ENCODE assay signal across 24 cellular contexts in the genomic region with DNA sequence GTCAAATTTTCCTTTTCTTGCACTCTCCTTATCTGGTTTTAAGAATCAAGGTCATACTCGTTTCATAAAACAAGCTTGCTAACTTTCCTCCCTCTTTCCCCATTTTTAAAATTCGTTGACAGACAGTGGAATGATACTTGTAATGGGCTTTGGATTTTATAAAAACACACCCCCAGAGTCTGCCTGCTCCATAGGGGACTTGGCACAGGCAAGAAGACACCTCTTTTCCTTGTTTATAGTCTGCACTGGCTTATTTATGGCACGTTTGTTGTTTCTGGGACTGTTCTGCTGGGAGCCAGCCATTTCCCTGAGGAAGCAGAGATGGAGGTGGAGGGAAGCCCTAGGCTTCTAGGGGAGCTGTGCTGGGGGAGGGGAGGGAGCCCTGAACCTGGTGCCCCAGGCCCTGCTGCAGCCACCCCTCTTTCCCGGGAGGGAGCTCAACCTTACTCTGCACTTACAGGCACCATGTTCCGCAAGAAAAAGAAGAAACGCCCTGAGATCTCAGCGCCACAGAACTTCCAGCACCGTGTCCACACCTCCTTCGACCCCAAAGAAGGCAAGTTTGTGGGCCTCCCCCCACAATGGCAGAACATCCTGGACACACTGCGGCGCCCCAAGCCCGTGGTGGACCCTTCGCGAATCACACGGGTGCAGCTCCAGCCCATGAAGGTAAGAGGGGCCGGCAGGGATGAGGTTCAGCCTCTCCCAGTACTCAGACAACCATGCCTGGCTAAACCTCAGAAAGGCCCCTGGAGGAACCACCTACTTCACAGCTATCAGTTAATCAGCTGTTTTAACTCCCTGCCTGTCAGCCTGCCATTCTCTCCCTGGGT. TPM values are rescaled to one million over a fixed set of nuclear protein-coding genes. Genes with fewer than 3 reads are reported as not detected.
DNase-seq lines count a peak whose midpoint lies in the region; ATAC-seq, FAIRE-seq and TF ChIP-seq lines count a peak whose summit lies in the region.
"Had no signal": no experiment of that assay in that cellular context is flagged by ENCODE, and none has a peak within 500 bp of the region (broad histone marks: within the 10 kb centered on the region; RNA-seq: fewer than 3 reads in every experiment).

No MANE protein-coding gene starts in this region.

- peak; percentile 62 for ATAC-seq in left colon
- ATAC-seq: HepG2, SK-N-SH treated with all-trans-retinoic acid at 6 μM for 48 hours had no signal

- intact Hi-C loops in left colon (cut with DNase I, micrococcal nuclease) (no loop called here), thyroid gland (cut with DNase I) (no loop called here)

- TF ChIP-seq CTCF in HEK293 (tag by site-specific recombination; IDR thresholded peaks at IDR 0.05), result no peak
- TF ChIP-seq CTCF in RWPE1 (conservative IDR thresholded peaks at IDR 0.05; ENCODE audit: low read depth), result no peak
- TF ChIP-seq CTCF in thyroid gland (IDR thresholded peaks at IDR 0.05), result no peak

- H3K27ac ChIP-seq in HEK293 (ENCODE audit: extremely low read depth, low read depth, low read length) (no peak overlapping the region; the same call in 1 of the 2 replicates), RWPE1 (peak overlapping the region; percentile 89), thyroid gland (peak overlapping the region in 2 of 3 donors; percentile 76 to 96)
- H3K27ac ChIP-seq: BLaER1, KMS-11 had no signal

- H3K4me1 ChIP-seq in HEK293 (ENCODE audit: control insufficient read depth, insufficient read depth, low read length) (peaks cover 22% of the 10 kb centered on the region), thyroid gland (peaks cover 24 to 44% of the 10 kb centered on the region in 2 donors)

- 83 to 87% methylated on average over 14 to 16 of the region's 16 CpGs for WGBS in thyroid gland, 2 donors

- no peaks in the 10 kb centered on the region for H3K36me3 ChIP-seq in HEK293 (ENCODE audit: control insufficient read depth in 2 of 2, insufficient read depth in 1 of 2, low read length in 2 of 2)
- H3K36me3 ChIP-seq in thyroid gland, result peaks cover 0 to 7% of the 10 kb centered on the region in 2 donors
- H3K36me3 ChIP-seq: BLaER1 had no signal

- CTCF ChIA-PET in HEK293 (lab: Yijun Ruan, JAX) (interaction anchor here (0.8 to 4.9 kb wide), 4 partner anchors 9 to 47 kb away, joined by 3 to 66 read pairs (median 4); no protein-coding TSS in a partner anchor), RWPE1 (lab: Yijun Ruan, JAX) (interaction anchor here (0.6 to 2.4 kb wide), 3 partner anchors 10 to 205 kb away, joined by 3 to 11 read pairs (median 7); no protein-coding TSS in a partner anchor)

- H3K4me3 ChIP-seq in HEK293 (ENCODE audit: low read depth, low read length), result no peak overlapping the region
- no peak overlapping the region for H3K4me3 ChIP-seq in thyroid gland (replicated peaks in 1 of 3)
- H3K4me3 ChIP-seq: BLaER1 had no signal

- DNase-seq in RWPE1 (ENCODE audit: low spot score), result no peak
- DNase-seq in left colon, result no peak
- DNase-seq in thyroid gland, result no peak
- DNase-seq in erythroblast (lab: John Stamatoyannopoulos, UW), result no peak
- no peak for DNase-seq in cerebellum (ENCODE audit: low spot score)
- no peak for DNase-seq in urothelium cell line (ENCODE audit: low spot score)
- DNase-seq: Calu3; CD4-positive, alpha-beta memory T cell; DMS53; EL; GOT3; HFFc6; NCI-H1417; NCI-H187; NCI-H510A; NCI-H774; OCI-M1; SHP77 had no signal

- TF ChIP-seq POLR2A in thyroid gland (IDR thresholded peaks at IDR 0.05), result no peak
- no peak for TF ChIP-seq POLR2A in erythroblast (IDR thresholded peaks at IDR 0.05; ENCODE audit: low read length)

- no peaks in the 10 kb centered on the region for H3K27me3 ChIP-seq in thyroid gland
- H3K27me3 ChIP-seq: BLaER1 had no signal

- FAIRE-seq in urothelium cell line (lab: Jason Lieb, UNC), result no peak
- FAIRE-seq: GM12891, HepG2 had no signal

- POLR2A ChIA-PET in HEK293 (lab: Yijun Ruan, JAX) (no interaction called here), RWPE1 (lab: Yijun Ruan, JAX; ENCODE audit: low non-redundant PET) (no interaction called here)

- H3K9me3 ChIP-seq in HEK293 (ENCODE audit: control insufficient read depth, insufficient read depth, low read depth, low read length), result no peaks in the 10 kb centered on the region
- no peaks in the 10 kb centered on the region for H3K9me3 ChIP-seq in thyroid gland
- H3K9me3 ChIP-seq: BLaER1 had no signal

TF ChIP-seq in HEK293, 187 proteins besides CTCF, POLR2A, EP300 and RAD21 (continues in another document):
- peak; percentile 86 for TF ChIP-seq KLF10 (tag by site-specific recombination; IDR thresholded peaks at IDR 0.05)
- peak; percentile 54; the same call in 1 of the 2 replicates for TF ChIP-seq GLIS1 (tag by site-specific recombination; IDR thresholded peaks at IDR 0.05)
- TF ChIP-seq ZNF560 (tag by site-specific recombination; IDR thresholded peaks at IDR 0.05; ENCODE audit: borderline replicate concordance), result no peak
- TF ChIP-seq, protein P1, sequence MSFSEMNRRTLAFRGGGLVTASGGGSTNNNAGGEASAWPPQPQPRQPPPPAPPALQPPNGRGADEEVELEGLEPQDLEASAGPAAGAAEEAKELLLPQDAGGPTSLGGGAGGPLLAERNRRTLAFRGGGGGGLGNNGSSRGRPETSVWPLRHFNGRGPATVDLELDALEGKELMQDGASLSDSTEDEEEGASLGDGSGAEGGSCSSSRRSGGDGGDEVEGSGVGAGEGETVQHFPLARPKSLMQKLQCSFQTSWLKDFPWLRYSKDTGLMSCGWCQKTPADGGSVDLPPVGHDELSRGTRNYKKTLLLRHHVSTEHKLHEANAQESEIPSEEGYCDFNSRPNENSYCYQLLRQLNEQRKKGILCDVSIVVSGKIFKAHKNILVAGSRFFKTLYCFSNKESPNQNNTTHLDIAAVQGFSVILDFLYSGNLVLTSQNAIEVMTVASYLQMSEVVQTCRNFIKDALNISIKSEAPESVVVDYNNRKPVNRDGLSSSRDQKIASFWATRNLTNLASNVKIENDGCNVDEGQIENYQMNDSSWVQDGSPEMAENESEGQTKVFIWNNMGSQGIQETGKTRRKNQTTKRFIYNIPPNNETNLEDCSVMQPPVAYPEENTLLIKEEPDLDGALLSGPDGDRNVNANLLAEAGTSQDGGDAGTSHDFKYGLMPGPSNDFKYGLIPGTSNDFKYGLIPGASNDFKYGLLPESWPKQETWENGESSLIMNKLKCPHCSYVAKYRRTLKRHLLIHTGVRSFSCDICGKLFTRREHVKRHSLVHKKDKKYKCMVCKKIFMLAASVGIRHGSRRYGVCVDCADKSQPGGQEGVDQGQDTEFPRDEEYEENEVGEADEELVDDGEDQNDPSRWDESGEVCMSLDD (tag by site-specific recombination; IDR thresholded peaks at IDR 0.05), result no peak
- TF ChIP-seq ZIC2 (tag by site-specific recombination; IDR thresholded peaks at IDR 0.05), result peak; percentile 44
- peak; percentile 67; the same call in 1 of the 2 replicates for TF ChIP-seq OSR2 (tag by site-specific recombination; IDR thresholded peaks at IDR 0.05)
- TF ChIP-seq KLF9 (tag by site-specific recombination; IDR thresholded peaks at IDR 0.05; ENCODE audit: low read depth), result 0 out of 2 replicates have a peak, but pooled peaks have one; percentile 25
- no peak for TF ChIP-seq ZBTB8A (tag by site-specific recombination; IDR thresholded peaks at IDR 0.05)
- TF ChIP-seq, protein P2, sequence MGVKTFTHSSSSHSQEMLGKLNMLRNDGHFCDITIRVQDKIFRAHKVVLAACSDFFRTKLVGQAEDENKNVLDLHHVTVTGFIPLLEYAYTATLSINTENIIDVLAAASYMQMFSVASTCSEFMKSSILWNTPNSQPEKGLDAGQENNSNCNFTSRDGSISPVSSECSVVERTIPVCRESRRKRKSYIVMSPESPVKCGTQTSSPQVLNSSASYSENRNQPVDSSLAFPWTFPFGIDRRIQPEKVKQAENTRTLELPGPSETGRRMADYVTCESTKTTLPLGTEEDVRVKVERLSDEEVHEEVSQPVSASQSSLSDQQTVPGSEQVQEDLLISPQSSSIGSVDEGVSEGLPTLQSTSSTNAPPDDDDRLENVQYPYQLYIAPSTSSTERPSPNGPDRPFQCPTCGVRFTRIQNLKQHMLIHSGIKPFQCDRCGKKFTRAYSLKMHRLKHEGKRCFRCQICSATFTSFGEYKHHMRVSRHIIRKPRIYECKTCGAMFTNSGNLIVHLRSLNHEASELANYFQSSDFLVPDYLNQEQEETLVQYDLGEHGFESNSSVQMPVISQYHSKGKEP (tag by site-specific recombination; IDR thresholded peaks at IDR 0.05), result no peak
- TF ChIP-seq ZNF529 (tag by site-specific recombination; IDR thresholded peaks at IDR 0.05; ENCODE audit: insufficient replicate concordance), result no peak
- no peak for TF ChIP-seq ZBTB48 (tag by site-specific recombination; IDR thresholded peaks at IDR 0.05)

RNA-seq across cellular contexts. Expression of a gene that starts 18.3 kb away (rescaled TPM):
- total RNA-seq in left colon, result not detected
- 1 to 10 TPM in 1 of 4 donors, not detected in 3; 2.1 TPM for total RNA-seq in thyroid gland
- total RNA-seq in cerebellum, result 0.27 TPM
- total RNA-seq: Calu3; CD4-positive, alpha-beta memory T cell; HepG2; HFFc6 had no signal

RNA-seq across cellular contexts. Expression of a gene that starts 25.7 kb away (rescaled TPM):
- total RNA-seq in left colon (1 to 10 TPM; 2.5 to 3.2 TPM), thyroid gland (10 to 100 TPM; 33.9 to 63.4 (median 43.9) TPM), cerebellum (3.7 TPM)
- total RNA-seq: HFFc6 had no signal

RNA-seq across cellular contexts. Expression of a gene that starts 43.2 kb away (rescaled TPM):
- total RNA-seq in left colon, result 10 to 100 TPM in 1 of 2 donors, 1 to 10 TPM in 1; 6.0 to 11.2 TPM
- 1 to 10 TPM; 1.7 to 7.2 (median 4.1) TPM for total RNA-seq in thyroid gland
- 4.4 TPM for total RNA-seq in cerebellum
- total RNA-seq: HepG2 had no signal

RNA-seq across cellular contexts. Expression of a gene that starts 59.0 kb away (rescaled TPM):
- total RNA-seq in left colon (10 to 100 TPM; 18.1 to 26.9 TPM), thyroid gland (10 to 100 TPM; 47.5 to 86.9 (median 63.8) TPM), cerebellum (13.2 TPM)
